Comparison of ENCODE assay signal across 11 cellular contexts in genomic region chr14:105058521-105059034, GRCh38. TPM values are rescaled to one million over a fixed set of nuclear protein-coding genes. Genes with fewer than 3 reads are reported as not detected.
DNase-seq lines count a peak whose midpoint lies in the region; ATAC-seq and TF ChIP-seq lines count a peak whose summit lies in the region.
"Had no signal": no experiment of that assay in that cellular context is flagged by ENCODE, and none has a peak within 500 bp of the region (broad histone marks: within the 10 kb centered on the region; RNA-seq: fewer than 3 reads in every experiment).

No MANE protein-coding gene starts in this region.

- TF ChIP-seq POLR2A in thyroid gland (IDR thresholded peaks at IDR 0.05): no peak

- H3K4me1 ChIP-seq in left ventricle myocardium inferior (peaks cover 53% of the 10 kb centered on the region), thyroid gland (peaks cover 32 to 40% of the 10 kb centered on the region in 2 donors)

- no peak overlapping the region for H3K4me3 ChIP-seq in left ventricle myocardium inferior
- H3K4me3 ChIP-seq in WERI-Rb-1 (ENCODE audit: low read depth, low read length): no peak overlapping the region
- no peak overlapping the region for H3K4me3 ChIP-seq in thyroid gland (replicated peaks in 1 of 3)

- no peaks in the 10 kb centered on the region for H3K9me3 Mint-ChIP-seq in memory B cell

- peak overlapping the region; percentile 92 for H3K27ac ChIP-seq in left ventricle myocardium inferior (replicated peaks)
- no peak overlapping the region for H3K27ac ChIP-seq in WERI-Rb-1
- peak overlapping the region; percentile 52 to 87 (median 86) for H3K27ac ChIP-seq in thyroid gland

- no peaks in the 10 kb centered on the region for H3K27me3 Mint-ChIP-seq in memory B cell

- ATAC-seq in left cardiac atrium (no peak), memory B cell (ENCODE audit: low read depth) (no peak)

- intact Hi-C loops in left ventricle myocardium inferior (cut with micrococcal nuclease) (no loop called here), left cardiac atrium (cut with DNase I) (no loop called here), thyroid gland (cut with DNase I) (no loop called here)

- H3K4me1 Mint-ChIP-seq in memory B cell: peaks cover 27% of the 10 kb centered on the region

- DNase-seq in left ventricle myocardium inferior: no peak
- no peak for DNase-seq in left cardiac atrium
- DNase-seq in WERI-Rb-1: no peak
- DNase-seq in memory B cell (ENCODE audit: low spot score in 2 of 2): no peak
- DNase-seq in thyroid gland: no peak
- DNase-seq in NCI-H2227 (lab: John Stamatoyannopoulos, UW; ENCODE audit: unreplicated experiment): no peak
- DNase-seq in NCI-H446 (lab: John Stamatoyannopoulos, UW): no peak
- no peak for DNase-seq in activated CD4-positive, CD25-positive, alpha-beta regulatory T cell (lab: John Stamatoyannopoulos, UW)
- DNase-seq: foreskin fibroblast, KBM-7 had no signal

- H3K4me3 Mint-ChIP-seq in memory B cell: no peak overlapping the region

- WGBS in thyroid gland, 2 donors: 88 to 96% methylated on average over 12 to 13 of the region's 14 CpGs

- TF ChIP-seq CTCF in left ventricle myocardium inferior (IDR thresholded peaks at IDR 0.05; ENCODE audit: borderline replicate concordance) (no peak), WERI-Rb-1 (IDR thresholded peaks at IDR 0.05; ENCODE audit: low read depth, low read length) (0 out of 2 replicates have a peak, but pooled peaks have one; percentile 15), thyroid gland (IDR thresholded peaks at IDR 0.05) (no peak)

- H3K36me3 ChIP-seq in left ventricle myocardium inferior (no peaks in the 10 kb centered on the region), WERI-Rb-1 (no peaks in the 10 kb centered on the region), thyroid gland (no peaks in the 10 kb centered on the region)

- H3K27ac Mint-ChIP-seq in memory B cell: peak overlapping the region; percentile 77
- H3K27ac Mint-ChIP-seq: progenitor cell of endocrine pancreas had no signal

- H3K36me3 Mint-ChIP-seq in memory B cell: peaks cover 14% of the 10 kb centered on the region

- H3K9me3 ChIP-seq in left ventricle myocardium inferior (replicated peaks): no peaks in the 10 kb centered on the region
- no peaks in the 10 kb centered on the region for H3K9me3 ChIP-seq in WERI-Rb-1 (ENCODE audit: severe bottlenecking)
- no peaks in the 10 kb centered on the region for H3K9me3 ChIP-seq in thyroid gland

- H3K27me3 ChIP-seq in left ventricle myocardium inferior (ENCODE audit: low read depth) (peaks cover 35% of the 10 kb centered on the region), WERI-Rb-1 (ENCODE audit: insufficient read depth, low read depth, severe bottlenecking) (no peaks in the 10 kb centered on the region), thyroid gland (no peaks in the 10 kb centered on the region)

RNA-seq across cellular contexts. Expression of gene GPR132, which starts 6.7 kb away (rescaled TPM):
- total RNA-seq in left ventricle myocardium inferior (1.0 TPM), left cardiac atrium (1 to 10 TPM; 1.1 to 2.1 TPM), thyroid gland (1 to 10 TPM; 1.0 to 4.6 (median 2.1) TPM)

RNA-seq across cellular contexts. Expression of gene CDCA4, which starts 37.7 kb away (rescaled TPM):
- total RNA-seq in left ventricle myocardium inferior (2.0 TPM), left cardiac atrium (1 to 10 TPM; 3.2 to 3.3 TPM), thyroid gland (1 to 10 TPM; 5.8 to 8.1 (median 7.3) TPM)
